Comparison of ENCODE assay signal across 8 cellular contexts in genomic region chr1:9294910-9295636, GRCh38. TPM values are rescaled to one million over a fixed set of nuclear protein-coding genes. Genes with fewer than 3 reads are reported as not detected.
DNase-seq lines count a peak whose midpoint lies in the region; ATAC-seq and TF ChIP-seq lines count a peak whose summit lies in the region.

No MANE protein-coding gene starts in this region.

- H3K27me3 ChIP-seq in mucosa of rectum (ENCODE audit: control insufficient read depth in 2 of 2, insufficient read depth in 2 of 2, low read length in 2 of 2) = no peaks in the 10 kb centered on the region

- H3K36me3 ChIP-seq in mucosa of rectum (ENCODE audit: control insufficient read depth in 2 of 2, insufficient read depth in 2 of 2, low read length in 2 of 2) = peaks cover 3 to 4% of the 10 kb centered on the region in 2 donors

- TF ChIP-seq CTCF in cardiac fibroblast (IDR thresholded peaks at IDR 0.05; ENCODE audit: low read depth, low read length) = no peak

- H3K4me3 ChIP-seq in cardiac fibroblast (replicated peaks in 1 of 2; ENCODE audit: low read depth in 2 of 2, low read length in 2 of 2) (peak overlapping the region; percentile 87 to 99), mucosa of rectum (ENCODE audit: low read length in 2 of 2) (peak overlapping the region; percentile 82 to 89)

- H3K4me1 ChIP-seq in mucosa of rectum (ENCODE audit: control insufficient read depth in 2 of 2, insufficient read depth in 2 of 2, low read length in 2 of 2) = peaks cover 33 to 35% of the 10 kb centered on the region in 2 donors

- no peak for ATAC-seq in GM19328 (IDR thresholded peaks at IDR 0.05; ENCODE audit: unreplicated experiment)

- no peaks in the 10 kb centered on the region for H3K9me3 ChIP-seq in mucosa of rectum (ENCODE audit: control insufficient read depth in 2 of 2, low read length in 2 of 2)

- H3K27ac ChIP-seq in mucosa of rectum (ENCODE audit: low read depth in 2 of 2, low read length in 2 of 2) = peak overlapping the region; percentile 76 to 83

- DNase-seq in Daoy (ENCODE audit: low read depth) (peak; percentile 67), LHCN-M2 (ENCODE audit: low read depth) (peak; percentile 83), cardiac fibroblast (ENCODE audit: low read depth in 2 of 2) (peak; percentile 73 to 79), NCI-H1092 treated with DMSO at 0.1 percent for 48 hours (lab: John Stamatoyannopoulos, UW) (no peak), OCI-M1 (lab: John Stamatoyannopoulos, UW) (no peak)
- DNase-seq in effector CD4-positive, alpha-beta T cell = no peak

- H3K9ac ChIP-seq in mucosa of rectum (ENCODE audit: low read depth in 1 of 2, low read length in 2 of 2) = peak overlapping the region in 1 of 2 donors; percentile 89

RNA-seq across cellular contexts. Expression of gene SPSB1, which starts 2.4 kb away (rescaled TPM):
- total RNA-seq in Daoy (2014; rRNA removed; shearing (Covaris generic)) = 14.1 and 15.0 TPM in 2 replicates
- total RNA-seq in LHCN-M2 (2014; rRNA removed) = 28.9 and 34.0 TPM in 2 replicates
- 11.8 TPM for polyA plus RNA-seq in LHCN-M2 (2012)

Comparison
In these comparisons a context has a peak if more than half of its experiments do, and no peak if none do; other contexts are left out.
1. DNase-seq: peak in Daoy (single experiment), LHCN-M2 (single experiment) and cardiac fibroblast (2 of 2); none in NCI-H1092 treated with DMSO at 0.1 percent for 48 hours (single experiment), effector CD4-positive, alpha-beta T cell (single experiment) and OCI-M1 (single experiment).